Comparison of ENCODE assay signal across 8 cellular contexts in the genomic region with DNA sequence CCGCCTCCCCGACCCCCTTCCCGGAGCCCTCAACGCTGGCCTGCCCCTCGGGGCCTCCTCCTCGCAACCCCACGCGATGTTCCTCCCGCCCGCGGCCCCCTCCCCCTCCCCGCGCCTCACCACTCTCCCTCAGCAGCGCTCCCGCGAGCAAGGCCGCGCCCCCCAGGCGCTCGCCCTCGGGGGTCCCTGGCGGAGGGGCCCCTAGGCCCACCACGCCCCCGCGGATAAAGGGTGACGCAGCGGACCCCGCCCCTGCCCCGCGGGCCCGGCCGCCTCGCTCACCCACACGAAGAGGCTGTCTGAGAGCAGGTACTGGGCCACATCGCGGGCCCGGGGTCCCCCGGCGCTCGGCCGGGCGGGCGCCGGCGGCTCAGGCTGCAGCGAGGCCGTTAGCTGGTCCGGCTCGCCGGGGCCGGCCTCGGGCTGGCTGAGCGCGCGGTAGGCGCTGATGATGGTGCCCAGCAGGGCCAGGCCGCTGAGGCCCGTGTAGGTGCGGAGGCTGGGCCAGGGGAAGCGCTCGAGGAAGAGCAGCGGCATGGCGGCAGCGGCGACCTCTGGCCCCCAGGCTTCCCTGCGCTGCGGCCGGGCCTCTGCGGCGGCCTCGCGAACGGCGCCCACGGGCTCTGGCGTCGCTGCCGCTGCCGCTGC. TPM values are rescaled to one million over a fixed set of nuclear protein-coding genes. Genes with fewer than 3 reads are reported as not detected.
DNase-seq lines count a peak whose midpoint lies in the region; ATAC-seq and TF ChIP-seq lines count a peak whose summit lies in the region.

No MANE protein-coding gene starts in this region.

- CTCF ChIA-PET in HCT116 (lab: Charles Lee): no interaction called here

- POLR2A ChIA-PET in HCT116 (lab: Charles Lee): no interaction called here

- peak overlapping the region; percentile 81 for H3K9ac ChIP-seq in HCT116 (ENCODE audit: low read length)

- H4K20me1 ChIP-seq in HCT116 (ENCODE audit: insufficient read depth): no peaks in the 10 kb centered on the region; the same call in 1 of the 2 replicates

- peak; percentile 35 for DNase-seq in GM10266 (ENCODE audit: extremely low spot score)
- DNase-seq in HCT116 (ENCODE audit: low read depth, low spot score): no peak
- peak; percentile 42 for DNase-seq in NB4 (ENCODE audit: low read depth)
- peak; percentile 56 to 66 for DNase-seq in activated T-cell treated with anti-CD3 and anti-CD28 coated beads, Interleukin-2, amount 50 U/mL, for 48 hours
- peak; percentile 12 for DNase-seq in fibroblast of villous mesenchyme (ENCODE audit: low read depth)
- peak in 34 of 56 donors; percentile 15 to 66 (median 40) for DNase-seq in nucleus accumbens (lab: John Stamatoyannopoulos, UW)
- DNase-seq in uterus: peak; percentile 36 to 46
- no peak for DNase-seq in NCI-H128 (lab: John Stamatoyannopoulos, UW; ENCODE audit: unreplicated experiment)

- H3K79me2 ChIP-seq in HCT116 (ENCODE audit: insufficient read depth, low read length): peaks cover 47% of the 10 kb centered on the region

- TF ChIP-seq POLR2A in HCT116 (IDR thresholded peaks at IDR 0.05; ENCODE audit: borderline replicate concordance, extremely low read depth, insufficient read depth, insufficient read length) (no peak), NB4 (IDR thresholded peaks at IDR 0.05; ENCODE audit: extremely low read depth, insufficient read length) (no peak), uterus (IDR thresholded peaks at IDR 0.05) (no peak)

- BruUV-seq in HCT116 (replicated peaks; lab: Mats Ljungman, UMichigan): no TSS peak

- H3K9me3 ChIP-seq in HCT116 (ENCODE audit: control insufficient read depth in 1 of 2, insufficient read depth in 1 of 2, low read depth in 1 of 2, low read length in 2 of 2): no peaks in the 10 kb centered on the region
- no peaks in the 10 kb centered on the region for H3K9me3 ChIP-seq in uterus

- TF ChIP-seq CTCF in GM10266 (IDR thresholded peaks at IDR 0.05; ENCODE audit: control insufficient read depth, insufficient read depth, low read depth, missing control alignments): no peak
- no peak for TF ChIP-seq CTCF in HCT116 (IDR thresholded peaks at IDR 0.05 in 2 of 3, conservative IDR thresholded peaks at IDR 0.05 in 1 of 3; ENCODE audit: borderline replicate concordance in 1 of 3, insufficient read depth in 1 of 3, low read depth in 2 of 3, low read length in 2 of 3)
- TF ChIP-seq CTCF in NB4 (IDR thresholded peaks at IDR 0.05; ENCODE audit: low read depth, low read length): no peak
- no peak for TF ChIP-seq CTCF in fibroblast of villous mesenchyme (IDR thresholded peaks at IDR 0.05; ENCODE audit: insufficient read depth, low read depth, low read length)
- no peak for TF ChIP-seq CTCF in uterus (IDR thresholded peaks at IDR 0.05)

- H3K36me3 ChIP-seq in HCT116 (ENCODE audit: control insufficient read depth in 1 of 2, insufficient read depth in 2 of 2, low read length in 2 of 2): no peaks in the 10 kb centered on the region
- H3K36me3 ChIP-seq in uterus: no peaks in the 10 kb centered on the region

- H3K4me2 ChIP-seq in HCT116 (ENCODE audit: low read length): peak overlapping the region; percentile 86

- ATAC-seq in HCT116: peak; percentile 68

- RAD21 ChIA-PET in HCT116 (lab: Charles Lee; ENCODE audit: low non-redundant PET in 1 of 2, low total read pairs in 2 of 2, uncharacterized antibody in 2 of 2, unreplicated experiment in 2 of 2): no interaction called here

- H3K4me3 ChIP-seq in HCT116 (replicated peaks in 1 of 2; ENCODE audit: low read depth in 1 of 2, low read length in 2 of 2) (peak overlapping the region; percentile 69 to 71), NB4 (ENCODE audit: low read depth, low read length) (peak overlapping the region; percentile 77), fibroblast of villous mesenchyme (ENCODE audit: low read depth, low read length) (peak overlapping the region; percentile 80), uterus (peak overlapping the region; percentile 56 to 96)

- no peaks in the 10 kb centered on the region for H3K9me2 ChIP-seq in HCT116 (ENCODE audit: insufficient read depth)

- peak overlapping the region; percentile 73; the same call in 1 of the 2 replicates for H3K27ac ChIP-seq in HCT116 (ENCODE audit: low read depth, low read length)
- peak overlapping the region; percentile 90 to 92 for H3K27ac ChIP-seq in uterus

- peaks cover 14 to 52% of the 10 kb centered on the region in 2 experiments for H3K4me1 ChIP-seq in HCT116 (ENCODE audit: control insufficient read depth in 1 of 2, insufficient read depth in 2 of 2, low read length in 2 of 2)
- H3K4me1 ChIP-seq in uterus: peaks cover 0 to 4% of the 10 kb centered on the region in 2 donors

- H3K27me3 ChIP-seq in HCT116 (ENCODE audit: insufficient read depth, low read length) (no peaks in the 10 kb centered on the region), uterus (no peaks in the 10 kb centered on the region)

- no peak overlapping the region for H2AFZ ChIP-seq in HCT116 (ENCODE audit: low read depth, low read length, poor library complexity, severe bottlenecking)

- intact Hi-C loops in HCT116 (cut with micrococcal nuclease) (no loop called here), uterus (cut with DNase I; ENCODE audit: low total_unique reads) (no loop called here)

- no peak for TF ChIP-seq RAD21 in HCT116 (IDR thresholded peaks at IDR 0.05; ENCODE audit: low read depth)

TF ChIP-seq in HCT116, 20 proteins besides CTCF, POLR2A, EP300 and RAD21:
- TF ChIP-seq JUND (IDR thresholded peaks at IDR 0.05): no peak
- TF ChIP-seq ZFX (IDR thresholded peaks at IDR 0.05): peak; percentile 98
- TF ChIP-seq, protein P1, sequence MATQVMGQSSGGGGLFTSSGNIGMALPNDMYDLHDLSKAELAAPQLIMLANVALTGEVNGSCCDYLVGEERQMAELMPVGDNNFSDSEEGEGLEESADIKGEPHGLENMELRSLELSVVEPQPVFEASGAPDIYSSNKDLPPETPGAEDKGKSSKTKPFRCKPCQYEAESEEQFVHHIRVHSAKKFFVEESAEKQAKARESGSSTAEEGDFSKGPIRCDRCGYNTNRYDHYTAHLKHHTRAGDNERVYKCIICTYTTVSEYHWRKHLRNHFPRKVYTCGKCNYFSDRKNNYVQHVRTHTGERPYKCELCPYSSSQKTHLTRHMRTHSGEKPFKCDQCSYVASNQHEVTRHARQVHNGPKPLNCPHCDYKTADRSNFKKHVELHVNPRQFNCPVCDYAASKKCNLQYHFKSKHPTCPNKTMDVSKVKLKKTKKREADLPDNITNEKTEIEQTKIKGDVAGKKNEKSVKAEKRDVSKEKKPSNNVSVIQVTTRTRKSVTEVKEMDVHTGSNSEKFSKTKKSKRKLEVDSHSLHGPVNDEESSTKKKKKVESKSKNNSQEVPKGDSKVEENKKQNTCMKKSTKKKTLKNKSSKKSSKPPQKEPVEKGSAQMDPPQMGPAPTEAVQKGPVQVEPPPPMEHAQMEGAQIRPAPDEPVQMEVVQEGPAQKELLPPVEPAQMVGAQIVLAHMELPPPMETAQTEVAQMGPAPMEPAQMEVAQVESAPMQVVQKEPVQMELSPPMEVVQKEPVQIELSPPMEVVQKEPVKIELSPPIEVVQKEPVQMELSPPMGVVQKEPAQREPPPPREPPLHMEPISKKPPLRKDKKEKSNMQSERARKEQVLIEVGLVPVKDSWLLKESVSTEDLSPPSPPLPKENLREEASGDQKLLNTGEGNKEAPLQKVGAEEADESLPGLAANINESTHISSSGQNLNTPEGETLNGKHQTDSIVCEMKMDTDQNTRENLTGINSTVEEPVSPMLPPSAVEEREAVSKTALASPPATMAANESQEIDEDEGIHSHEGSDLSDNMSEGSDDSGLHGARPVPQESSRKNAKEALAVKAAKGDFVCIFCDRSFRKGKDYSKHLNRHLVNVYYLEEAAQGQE (IDR thresholded peaks at IDR 0.05; ENCODE audit: low read depth): no peak

RNA-seq across cellular contexts. Expression of a gene that starts 0.4 kb away (rescaled TPM):
- total RNA-seq in HCT116 (2021; ENCODE audit: unreplicated experiment) (66.3 TPM), fibroblast of villous mesenchyme (244 and 302 TPM in 2 replicates), uterus (100 to 1,000 TPM in 2 of 4 donors, 10 to 100 TPM in 2; 81.5 to 190 (median 112) TPM)
- 86.3 and 89.3 TPM in 2 replicates for polyA plus RNA-seq in HCT116 (2012)

RNA-seq across cellular contexts. Expression of a gene that starts 26.2 kb away (rescaled TPM):
- total RNA-seq in HCT116 (2021; ENCODE audit: unreplicated experiment) (218 TPM), fibroblast of villous mesenchyme (59.9 and 83.8 TPM in 2 replicates), uterus (100 to 1,000 TPM in 2 of 4 donors, 10 to 100 TPM in 2; 23.1 to 184 (median 89.2) TPM)
- 125 and 161 TPM in 2 replicates for polyA plus RNA-seq in HCT116 (2012)

RNA-seq across cellular contexts. Expression of a gene that starts 26.4 kb away (rescaled TPM):
- total RNA-seq in HCT116 (2021; ENCODE audit: unreplicated experiment): 51.6 TPM
- 17.8 and 25.4 TPM in 2 replicates for polyA plus RNA-seq in HCT116 (2012)
- total RNA-seq in fibroblast of villous mesenchyme: 65.6 and 74.7 TPM in 2 replicates
- total RNA-seq in uterus: 10 to 100 TPM in 2 of 4 donors, 1 to 10 TPM in 2; 5.0 to 78.9 (median 20.3) TPM

Comparison
In these comparisons a context has a peak if more than half of its experiments do, and no peak if none do; other contexts are left out.
1. DNase-seq: peak in GM10266 (single experiment), NB4 (single experiment), activated T-cell treated with anti-CD3 and anti-CD28 coated beads, Interleukin-2, amount 50 U/mL, for 48 hours (2 of 2), fibroblast of villous mesenchyme (single experiment), nucleus accumbens (34 of 56) and uterus (2 of 2); none in HCT116 (single experiment) and NCI-H128 (single experiment).
2. Peak in every context shown above with its lines, with median percentiles within 50 percentile points of each other: H3K4me3 ChIP-seq.